In genomic region chr19:53892301-53892980, GRCh38 we compare ENCODE assay signal across 19 cellular contexts. TPM values are rescaled to one million over a fixed set of nuclear protein-coding genes. Genes with fewer than 3 reads are reported as not detected.
DNase-seq lines count a peak whose midpoint lies in the region; ATAC-seq and TF ChIP-seq lines count a peak whose summit lies in the region.
"Had no signal": no experiment of that assay in that cellular context is flagged by ENCODE, and none has a peak within 500 bp of the region (broad histone marks: within the 10 kb centered on the region; RNA-seq: fewer than 3 reads in every experiment).

No MANE protein-coding gene starts in this region.

- in situ Hi-C loops in Panc1 (cut with HindIII; ENCODE audit: low pct_unique_long_range_greater_than_20kb, low sequenced_read_pairs) = no loop called here
- in situ Hi-C loops in ACHN (cut with HindIII; ENCODE audit: low pct_ligation_motif_present, low pct_unique_long_range_greater_than_20kb, low sequenced_read_pairs) = no loop called here

- H3K27me3 Mint-ChIP-seq in Calu3 (ENCODE audit: unreplicated experiment) (no peaks in the 10 kb centered on the region), glutamatergic neuron (ENCODE audit: unreplicated experiment) (peaks cover 4% of the 10 kb centered on the region)
- peaks cover 56% of the 10 kb centered on the region for H3K27me3 Mint-ChIP-seq in stimulated activated memory B cell treated with anti-CD40 and anti-IgM and Interleukin-4, amounts not matched to agents 10 μg/mL and 1 μg/mL and 100 μg/mL, for 72 hours

- H3K4me1 ChIP-seq in Panc1 (ENCODE audit: control insufficient read depth, insufficient read depth, low read length) (peaks cover 12% of the 10 kb centered on the region), osteoblast (ENCODE audit: insufficient read depth, low read length) (no peaks in the 10 kb centered on the region)

- H3K9me3 Mint-ChIP-seq in Calu3 (ENCODE audit: low read depth, unreplicated experiment) (no peaks in the 10 kb centered on the region), glutamatergic neuron (ENCODE audit: unreplicated experiment) (peaks cover 3% of the 10 kb centered on the region)
- peaks cover 12% of the 10 kb centered on the region for H3K9me3 Mint-ChIP-seq in stimulated activated memory B cell treated with anti-CD40 and anti-IgM and Interleukin-4, amounts not matched to agents 10 μg/mL and 1 μg/mL and 100 μg/mL, for 72 hours
- H3K9me3 Mint-ChIP-seq: CD4-positive, alpha-beta memory T cell had no signal

- no peak overlapping the region for H3K4me2 ChIP-seq in osteoblast (ENCODE audit: insufficient read depth, low read length)
- H3K4me2 ChIP-seq: A549, BLaER1 had no signal

- H3K27ac ChIP-seq in Panc1 (ENCODE audit: low read length) = no peak overlapping the region
- no peak overlapping the region for H3K27ac ChIP-seq in osteoblast (ENCODE audit: low read depth, low read length)
- H3K27ac ChIP-seq: 22Rv1, A549, BLaER1, GM23248 had no signal

- DNase-seq in Calu3 (no peak), Panc1 (ENCODE audit: low read depth, low spot score) (no peak), glutamatergic neuron (peak; percentile 27), osteoblast (ENCODE audit: insufficient read length, low spot score, missing footprints) (peak; percentile 50), DMS153 treated with DMSO at 0.1 percent for 48 hours (lab: John Stamatoyannopoulos, UW; ENCODE audit: unreplicated experiment) (no peak), ACHN (no peak)
- DNase-seq: DMS53, DND-41, EL, GM23248 had no signal

- no peak for TF ChIP-seq CTCF in Calu3 (IDR thresholded peaks at IDR 0.05; ENCODE audit: unreplicated experiment)
- no peak for TF ChIP-seq CTCF in Panc1 (IDR thresholded peaks at IDR 0.05)
- TF ChIP-seq CTCF in glutamatergic neuron (IDR thresholded peaks at IDR 0.05; ENCODE audit: partially characterized antibody, unreplicated experiment) = no peak
- no peak for TF ChIP-seq CTCF in osteoblast (IDR thresholded peaks at IDR 0.05; ENCODE audit: extremely low read depth, low read depth, low read length)

- H3K27me3 ChIP-seq in Panc1 (ENCODE audit: control insufficient read depth, insufficient read depth, low read length) = no peaks in the 10 kb centered on the region
- H3K27me3 ChIP-seq in osteoblast (ENCODE audit: insufficient read depth, low read length) = peaks cover 9% of the 10 kb centered on the region
- H3K27me3 ChIP-seq: BLaER1 had no signal

- POLR2A ChIA-PET in Panc1 (lab: Charles Lee) = no interaction called here

- peaks cover 69% of the 10 kb centered on the region for H3K36me3 Mint-ChIP-seq in Calu3 (ENCODE audit: insufficient read depth, unreplicated experiment)
- peaks cover 7% of the 10 kb centered on the region for H3K36me3 Mint-ChIP-seq in glutamatergic neuron (ENCODE audit: unreplicated experiment)
- no peaks in the 10 kb centered on the region for H3K36me3 Mint-ChIP-seq in stimulated activated memory B cell treated with anti-CD40 and anti-IgM and Interleukin-4, amounts not matched to agents 10 μg/mL and 1 μg/mL and 100 μg/mL, for 72 hours
- H3K36me3 Mint-ChIP-seq: CD14-positive monocyte; CD4-positive, alpha-beta memory T cell had no signal

- H3K4me3 ChIP-seq in Panc1 (ENCODE audit: low read depth in 2 of 2, low read length in 2 of 2) (no peak overlapping the region), osteoblast (ENCODE audit: insufficient read depth, low read length) (no peak overlapping the region)
- H3K4me3 ChIP-seq: A549, BLaER1, GM12878, GM23248 had no signal

- CTCF ChIA-PET in Calu3 (lab: Charles Lee) (no interaction called here), Panc1 (lab: Charles Lee) (interaction anchor here (0.6 kb wide), 1 partner anchor 16 kb away, joined by 5 read pairs; no protein-coding TSS in a partner anchor)

- ATAC-seq in Panc1 = peak; percentile 6; the same call in 1 of the 2 replicates
- ATAC-seq in stimulated activated memory B cell treated with anti-CD40 and anti-IgM and Interleukin-4, amounts not matched to agents 10 μg/mL and 1 μg/mL and 100 μg/mL, for 72 hours = no peak
- ATAC-seq: GM12878, HCT116 had no signal

- H2AFZ ChIP-seq in osteoblast (ENCODE audit: low read length) = no peak overlapping the region
- H2AFZ ChIP-seq: GM23248 had no signal

- H3K27ac Mint-ChIP-seq in Calu3 (ENCODE audit: unreplicated experiment) (peak overlapping the region; percentile 21), glutamatergic neuron (ENCODE audit: unreplicated experiment) (no peak overlapping the region)
- H3K27ac Mint-ChIP-seq in stimulated activated memory B cell treated with anti-CD40 and anti-IgM and Interleukin-4, amounts not matched to agents 10 μg/mL and 1 μg/mL and 100 μg/mL, for 72 hours = no peak overlapping the region
- H3K27ac Mint-ChIP-seq: CD14-positive monocyte had no signal

- BruUV-seq in Calu3 (replicated peaks; lab: Mats Ljungman, UMichigan) (no TSS peak), Panc1 (replicated peaks; lab: Mats Ljungman, UMichigan) (no TSS peak)

- intact Hi-C loops in Calu3 (cut with micrococcal nuclease; ENCODE audit: unreplicated experiment) (no loop called here), Panc1 (cut with micrococcal nuclease; ENCODE audit: unreplicated experiment) (no loop called here)

- H4K20me1 ChIP-seq in osteoblast (ENCODE audit: insufficient read depth, low read length) = no peaks in the 10 kb centered on the region

- H3K9me3 ChIP-seq in Panc1 (ENCODE audit: control insufficient read depth, insufficient read depth, low read depth, low read length) (no peaks in the 10 kb centered on the region), osteoblast (ENCODE audit: low read depth, low read length) (no peaks in the 10 kb centered on the region)
- H3K9me3 ChIP-seq: A549, BLaER1 had no signal

- H3K4me3 Mint-ChIP-seq in Calu3 (ENCODE audit: low read depth, unreplicated experiment) = no peak overlapping the region
- H3K4me3 Mint-ChIP-seq in glutamatergic neuron (ENCODE audit: unreplicated experiment) = peak overlapping the region; percentile 56
- no peak overlapping the region for H3K4me3 Mint-ChIP-seq in stimulated activated memory B cell treated with anti-CD40 and anti-IgM and Interleukin-4, amounts not matched to agents 10 μg/mL and 1 μg/mL and 100 μg/mL, for 72 hours
- H3K4me3 Mint-ChIP-seq: CD4-positive, alpha-beta memory T cell had no signal

- H3K36me3 ChIP-seq in Panc1 (ENCODE audit: control insufficient read depth, insufficient read depth, low read length) (no peaks in the 10 kb centered on the region), osteoblast (ENCODE audit: insufficient read depth, low read length) (no peaks in the 10 kb centered on the region)
- H3K36me3 ChIP-seq: BLaER1 had no signal

- H3K4me1 Mint-ChIP-seq in Calu3 (ENCODE audit: low read depth, unreplicated experiment) (peaks cover 8% of the 10 kb centered on the region), glutamatergic neuron (ENCODE audit: low read depth, unreplicated experiment) (peaks cover 9% of the 10 kb centered on the region)
- H3K4me1 Mint-ChIP-seq in stimulated activated memory B cell treated with anti-CD40 and anti-IgM and Interleukin-4, amounts not matched to agents 10 μg/mL and 1 μg/mL and 100 μg/mL, for 72 hours = no peaks in the 10 kb centered on the region

- H3K79me2 ChIP-seq in osteoblast (ENCODE audit: insufficient read depth, low read length) = no peaks in the 10 kb centered on the region

RNA-seq across cellular contexts. Expression of gene PRKCG, which starts 10.4 kb away (rescaled TPM):
- 45.4 and 59.6 TPM in 2 replicates for total RNA-seq in Calu3 (2022)
- 2.5 TPM for total RNA-seq in Panc1 (2021; ENCODE audit: unreplicated experiment)
- 4.2 TPM for polyA plus RNA-seq in Panc1 (2012; ENCODE audit: insufficient read length)
- total RNA-seq in glutamatergic neuron (ENCODE audit: unreplicated experiment) = 33.1 TPM
- under 0.01 TPM in 1 of 2 replicates, not detected in the other for total RNA-seq in osteoblast
- total RNA-seq: CD4-positive, alpha-beta memory T cell; GM12878; GM23248 had no signal
- polyA plus RNA-seq: CD14-positive monocyte, GM12878, GM23248 had no signal

RNA-seq across cellular contexts. Expression of gene CACNG7, which starts 16.6 kb away (rescaled TPM):
- total RNA-seq in Calu3 (2022) (not detected in 2 replicates), Panc1 (2021; ENCODE audit: unreplicated experiment) (7.7 TPM), glutamatergic neuron (ENCODE audit: unreplicated experiment) (60.4 TPM), osteoblast (not detected in 2 replicates)
- 50.5 TPM for polyA plus RNA-seq in Panc1 (2012; ENCODE audit: insufficient read length)
- total RNA-seq: CD4-positive, alpha-beta memory T cell; GM12878; GM23248; HT-29 had no signal
- polyA plus RNA-seq: CD14-positive monocyte; CD4-positive, alpha-beta memory T cell; GM12878; GM23248 had no signal

RNA-seq across cellular contexts. Expression of gene MYADM, which starts 24.8 kb away (rescaled TPM):
- total RNA-seq in Calu3 (2022) (366 and 464 TPM in 2 replicates), Panc1 (2021; ENCODE audit: unreplicated experiment) (469 TPM), glutamatergic neuron (ENCODE audit: unreplicated experiment) (61.5 TPM), osteoblast (16.2 and 17.4 TPM in 2 replicates)
- 387 TPM for polyA plus RNA-seq in Panc1 (2012; ENCODE audit: insufficient read length)

Comparison
In these comparisons a context has a peak if more than half of its experiments do, and no peak if none do; other contexts are left out.
1. DNase-seq: peak in glutamatergic neuron (single experiment) and osteoblast (single experiment); none in Calu3 (single experiment), Panc1 (single experiment), DMS153 treated with DMSO at 0.1 percent for 48 hours (single experiment) and ACHN (single experiment).